ENCODE assay signal across 26 cellular contexts in genomic region chr11:119048644-119049043, GRCh38.
"Had no signal": no experiment of that assay in that cellular context is flagged by ENCODE, and none has a peak within 500 bp of the region (broad histone marks: within the 10 kb centered on the region; RNA-seq: fewer than 3 reads in every experiment).

No MANE protein-coding gene starts in this region.

- H3K4me1 ChIP-seq: adrenal gland, breast epithelium, Peyer's patch, SJSA1 had no signal

- H3K4me3 Mint-ChIP-seq: activated CD8-positive, alpha-beta T cell treated with anti-CD3 and anti-CD28 coated beads for 36 hours; activated naive CD8-positive, alpha-beta T cell; IgD-negative memory B cell had no signal

- H3K27me3 ChIP-seq: adrenal gland, breast epithelium, MG63, Peyer's patch, SJSA1 had no signal

- H3K9me3 Mint-ChIP-seq: activated CD8-positive, alpha-beta T cell treated with anti-CD3 and anti-CD28 coated beads for 36 hours; IgD-negative memory B cell had no signal

- H3K9me3 ChIP-seq: adrenal gland, breast epithelium, MG63, Peyer's patch, SJSA1 had no signal

- H3K4me3 ChIP-seq: adrenal gland, breast epithelium, MG63, Peyer's patch, SJSA1 had no signal

- ATAC-seq: activated CD4-positive, CD25-positive, alpha-beta regulatory T cell treated with anti-CD3 and anti-CD28 coated beads, Interleukin-2, amount 50 U/mL, for 24 hours; activated CD8-positive, alpha-beta T cell treated with anti-CD3 and anti-CD28 coated beads for 36 hours; SK-N-SH treated with all-trans-retinoic acid at 6 μM for 48 hours had no signal

- H3K27ac Mint-ChIP-seq: activated CD8-positive, alpha-beta T cell treated with anti-CD3 and anti-CD28 coated beads for 36 hours; activated naive CD8-positive, alpha-beta T cell; IgD-negative memory B cell had no signal

- H3K27ac ChIP-seq: adrenal gland, breast epithelium, Peyer's patch, SJSA1 had no signal

- H3K27me3 Mint-ChIP-seq: activated CD8-positive, alpha-beta T cell treated with anti-CD3 and anti-CD28 coated beads for 36 hours; activated naive CD8-positive, alpha-beta T cell; IgD-negative memory B cell had no signal

- DNase-seq: activated CD4-positive, alpha-beta T cell treated with anti-CD3 and anti-CD28 coated beads for 4 hours; activated CD8-positive, alpha-beta T cell treated with anti-CD3 and anti-CD28 coated beads for 36 hours; activated effector memory CD4-positive, alpha-beta T cell treated with Interleukin-2 at 50 U/mL for 16 hours; activated naive CD4-positive, alpha-beta T cell treated with Interleukin-2 at 50 U/mL for 16 hours; adrenal gland; aorta; central memory CD4-positive, alpha-beta T cell; MG63; MV-4-11; NCI-H1105; NCI-H1436; NCI-H1694 treated with DMSO at 0.1 percent for 48 hours; NCI-H2081; NCI-H510A treated with DMSO at 0.1 percent for 48 hours; NCI-H69; NK-92 treated with Interleukin-12 subunit alpha and Interleukin-12 subunit beta, amount 100 ng/mL, for 24 hours; OCI-M1; Peyer's patch; SHP77; SW 1271 had no signal
